In the genomic region with DNA sequence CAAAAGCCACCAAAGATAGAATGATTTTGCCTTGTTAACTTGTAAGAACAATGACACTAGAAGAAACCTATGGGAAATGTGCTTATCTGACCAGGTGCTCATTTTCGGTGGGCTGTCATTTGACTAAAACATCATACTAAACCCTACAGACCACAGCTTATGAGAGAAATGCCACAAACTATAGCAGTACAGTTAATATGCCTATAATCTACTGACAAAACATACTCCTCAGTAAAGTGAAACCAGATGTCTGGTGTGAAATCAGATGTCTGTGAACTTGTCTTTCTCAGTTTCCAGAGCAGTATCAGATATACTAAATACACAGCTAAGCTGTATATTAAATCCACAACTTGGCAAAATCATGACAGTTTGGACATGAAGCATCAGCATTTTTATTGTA, we compare ENCODE assay signal across 9 cellular contexts. TPM values are rescaled to one million over a fixed set of nuclear protein-coding genes. Genes with fewer than 3 reads are reported as not detected.
DNase-seq lines count a peak whose midpoint lies in the region; ATAC-seq lines count a peak whose summit lies in the region.
"Had no signal": no experiment of that assay in that cellular context is flagged by ENCODE, and none has a peak within 500 bp of the region (broad histone marks: within the 10 kb centered on the region; RNA-seq: fewer than 3 reads in every experiment).

No MANE protein-coding gene starts in this region.

- ATAC-seq in GM18870 (IDR thresholded peaks at IDR 0.05; ENCODE audit: unreplicated experiment) (peak; percentile 90), GM21825 (IDR thresholded peaks at IDR 0.05; ENCODE audit: unreplicated experiment) (peak; percentile 71), HG03457 (IDR thresholded peaks at IDR 0.05; ENCODE audit: unreplicated experiment) (peak; percentile 39), left colon (no peak)

- intact Hi-C loops in left colon (cut with DNase I, micrococcal nuclease) = no loop called here

- DNase-seq in fibroblast of the conjunctiva (ENCODE audit: low read depth) (peak; percentile 29), mucosa of gallbladder (ENCODE audit: low spot score) (no peak), left colon (no peak), HuH-7 (ENCODE audit: low spot score) (no peak), AML-193 (lab: John Stamatoyannopoulos, UW) (no peak)
- DNase-seq: activated CD8-positive, alpha-beta memory T cell treated with anti-CD3 and anti-CD28 coated beads, Interleukin-2, amount 50 U/mL, for 4 hours had no signal

RNA-seq across cellular contexts. Expression of a gene that starts 3.3 kb away (rescaled TPM):
- 19.7 TPM for total RNA-seq in mucosa of gallbladder
- total RNA-seq in left colon = 10 to 100 TPM; 11.1 to 11.8 TPM
